ENCODE assay signal across 26 cellular contexts in genomic region chr12:65885716-65886115, GRCh38.
DNase-seq lines count a peak whose midpoint lies in the region; ATAC-seq and TF ChIP-seq lines count a peak whose summit lies in the region.
"Had no signal": no experiment of that assay in that cellular context is flagged by ENCODE, and none has a peak within 500 bp of the region (broad histone marks: within the 10 kb centered on the region; RNA-seq: fewer than 3 reads in every experiment).

No MANE protein-coding gene starts in this region.

- WGBS in GM23248 (ENCODE audit: low coverage in 1 of 2, low lambda C conversion rate in 2 of 2, missing lambda C conversion rate in 2 of 2), 2 experiments = 16% methylated on average over 1 of the region's 1 CpG

- no peak overlapping the region for H2AFZ ChIP-seq in GM23248

- H3K27me3 Mint-ChIP-seq in osteocyte (ENCODE audit: unreplicated experiment) = no peaks in the 10 kb centered on the region

- no peak for TF ChIP-seq CTCF in osteocyte (IDR thresholded peaks at IDR 0.05)

- H3K36me3 Mint-ChIP-seq in osteocyte (ENCODE audit: unreplicated experiment) = peaks cover 12% of the 10 kb centered on the region
- H3K36me3 Mint-ChIP-seq: CD4-positive, CD25-positive, alpha-beta regulatory T cell; stimulated activated effector memory CD8-positive, alpha-beta T cell treated with anti-CD3 and anti-CD28 coated beads, Interleukin-12 subunit alpha, Interleukin-12 subunit beta, amount 100 ng/mL, for 72 hours had no signal

- H3K4me2 ChIP-seq in GM23248 (ENCODE audit: unreplicated experiment) = no peak overlapping the region

- H3K4me3 ChIP-seq in GM23248 (no peak overlapping the region), adipocyte (ENCODE audit: low read length) (peak overlapping the region; percentile 42)
- H3K4me3 ChIP-seq: adrenal gland, esophagus muscularis mucosa, GM12878, upper lobe of right lung had no signal

- no peaks in the 10 kb centered on the region for H3K9me2 ChIP-seq in GM23248 (ENCODE audit: insufficient read depth)

- H3K36me3 ChIP-seq in GM23248 (ENCODE audit: low read depth) (0 out of 2 replicates have a peak, but pooled peaks cover 4% of the 10 kb centered on the region), adipocyte (ENCODE audit: control insufficient read depth, insufficient read depth, low read length, severe bottlenecking) (no peaks in the 10 kb centered on the region)
- H3K36me3 ChIP-seq: adrenal gland, esophagus muscularis mucosa, upper lobe of right lung had no signal

- H3K9ac ChIP-seq in GM23248 (peak overlapping the region; percentile 32; the same call in 1 of the 2 replicates), adipocyte (ENCODE audit: low read length) (peak overlapping the region; percentile 66)

- H3K27ac Mint-ChIP-seq in osteocyte (ENCODE audit: unreplicated experiment) = peak overlapping the region; percentile 48
- H3K27ac Mint-ChIP-seq: activated T-cell treated with anti-CD3 and anti-CD28 coated beads, Interleukin-2, amount 50 U/mL, for 24 hours; CD4-positive, CD25-positive, alpha-beta regulatory T cell; stimulated activated effector memory CD8-positive, alpha-beta T cell treated with anti-CD3 and anti-CD28 coated beads, Interleukin-12 subunit alpha, Interleukin-12 subunit beta, amount 100 ng/mL, for 72 hours; T-helper 1 cell treated with Interleukin-12 subunit alpha and Interleukin-12 subunit beta and Interleukin-4 antibody, amounts not matched to agents 30 μg/mL and 1 μg/mL, for 36 hours had no signal

- H3K79me2 ChIP-seq in GM23248 (ENCODE audit: insufficient read depth) = peaks cover 82% of the 10 kb centered on the region

- no peaks in the 10 kb centered on the region for H3K9me3 Mint-ChIP-seq in osteocyte (ENCODE audit: unreplicated experiment)
- H3K9me3 Mint-ChIP-seq: activated T-cell treated with anti-CD3 and anti-CD28 coated beads, Interleukin-2, amount 50 U/mL, for 24 hours; stimulated activated effector memory CD8-positive, alpha-beta T cell treated with anti-CD3 and anti-CD28 coated beads, Interleukin-12 subunit alpha, Interleukin-12 subunit beta, amount 100 ng/mL, for 72 hours; T-helper 1 cell treated with Interleukin-12 subunit alpha and Interleukin-12 subunit beta and Interleukin-4 antibody, amounts not matched to agents 30 μg/mL and 1 μg/mL, for 36 hours had no signal

- H3K27ac ChIP-seq in GM23248 = peak overlapping the region; percentile 37
- H3K27ac ChIP-seq: adrenal gland, esophagus muscularis mucosa, upper lobe of right lung had no signal

- no peak for ATAC-seq in GM18502 (IDR thresholded peaks at IDR 0.05; ENCODE audit: poor library complexity, unreplicated experiment)
- ATAC-seq: GM12878; HepG2; left ventricle myocardium superior; right cardiac atrium; stimulated activated effector memory CD8-positive, alpha-beta T cell treated with anti-CD3 and anti-CD28 coated beads, Interleukin-12 subunit alpha, Interleukin-12 subunit beta, amount 100 ng/mL, for 72 hours; upper lobe of right lung had no signal

- H3K4me1 Mint-ChIP-seq in osteocyte (ENCODE audit: unreplicated experiment) = peaks cover 59% of the 10 kb centered on the region
- H3K4me1 Mint-ChIP-seq: stimulated activated effector memory CD8-positive, alpha-beta T cell treated with anti-CD3 and anti-CD28 coated beads, Interleukin-12 subunit alpha, Interleukin-12 subunit beta, amount 100 ng/mL, for 72 hours had no signal

- no peaks in the 10 kb centered on the region for H3K27me3 ChIP-seq in GM23248 (replicated peaks; ENCODE audit: insufficient read depth)
- no peaks in the 10 kb centered on the region for H3K27me3 ChIP-seq in adipocyte (replicated peaks; ENCODE audit: control insufficient read depth, insufficient read depth, low read length)
- H3K27me3 ChIP-seq: adrenal gland, esophagus muscularis mucosa, upper lobe of right lung had no signal

- no peaks in the 10 kb centered on the region for H4K20me1 ChIP-seq in GM23248 (ENCODE audit: insufficient read depth)

- no peak for DNase-seq in GM23248
- DNase-seq in adipocyte (ENCODE audit: low read depth) = no peak
- DNase-seq in fibroblast of gingiva (ENCODE audit: low read depth) = peak; percentile 26
- no peak for DNase-seq in osteocyte (ENCODE audit: extremely low spot score, unreplicated experiment)
- no peak for DNase-seq in activated gamma-delta T cell treated with Interleukin-2 at 50 U/mL for 16 hours
- DNase-seq in islet precursor cell = no peak
- DNase-seq: activated naive CD4-positive, alpha-beta T cell; activated T-cell treated with anti-CD3 and anti-CD28 coated beads, Interleukin-2, amount 50 U/mL, for 24 hours; adrenal gland; effector CD4-positive, alpha-beta T cell; Kasumi-1; left ventricle myocardium superior; MV-4-11; NCI-H1436 treated with DMSO at 0.1 percent for 48 hours; NCI-H345; NCI-H748 treated with DMSO at 0.1 percent for 48 hours; right cardiac atrium; stimulated activated CD4-positive, alpha-beta T cell treated with anti-CD3 and anti-CD28 coated beads, Interleukin-4, amount 100 ng/mL, for 24 hours; upper lobe of right lung had no signal

- H3F3A ChIP-seq in GM23248 (ENCODE audit: insufficient read depth) = peaks cover 84% of the 10 kb centered on the region

- in situ Hi-C loops in GM23248 (cut with MboI) = no loop called here

- H3K4me1 ChIP-seq in GM23248 (ENCODE audit: insufficient read depth) = peaks cover 65% of the 10 kb centered on the region
- H3K4me1 ChIP-seq in adipocyte (ENCODE audit: control insufficient read depth, insufficient read depth, low read length) = peaks cover 45% of the 10 kb centered on the region

- no peak overlapping the region for H3K4me3 Mint-ChIP-seq in osteocyte (ENCODE audit: unreplicated experiment)
- H3K4me3 Mint-ChIP-seq: activated T-cell treated with anti-CD3 and anti-CD28 coated beads, Interleukin-2, amount 50 U/mL, for 24 hours; CD4-positive, CD25-positive, alpha-beta regulatory T cell; stimulated activated effector memory CD8-positive, alpha-beta T cell treated with anti-CD3 and anti-CD28 coated beads, Interleukin-12 subunit alpha, Interleukin-12 subunit beta, amount 100 ng/mL, for 72 hours; T-helper 1 cell treated with Interleukin-12 subunit alpha and Interleukin-12 subunit beta and Interleukin-4 antibody, amounts not matched to agents 30 μg/mL and 1 μg/mL, for 36 hours had no signal

- H3K9me3 ChIP-seq in GM23248 (ENCODE audit: low read depth) = no peaks in the 10 kb centered on the region
- no peaks in the 10 kb centered on the region for H3K9me3 ChIP-seq in adipocyte (ENCODE audit: control insufficient read depth, low read length)
- H3K9me3 ChIP-seq: adrenal gland, esophagus muscularis mucosa, upper lobe of right lung had no signal
